12 cellular contexts compared by ENCODE assay signal in genomic region chr11:36818410-36818809, GRCh38.
DNase-seq lines count a peak whose midpoint lies in the region; ATAC-seq, FAIRE-seq and TF ChIP-seq lines count a peak whose summit lies in the region.
"Had no signal": no experiment of that assay in that cellular context is flagged by ENCODE, and none has a peak within 500 bp of the region (broad histone marks: within the 10 kb centered on the region; RNA-seq: fewer than 3 reads in every experiment).

No MANE protein-coding gene starts in this region.

- CTCF ChIA-PET in SK-N-SH (lab: Yijun Ruan, JAX), result interaction anchor here (0.9 to 1.4 kb wide), 2 partner anchors 38 to 115 kb away, joined by 3 to 4 read pairs; no protein-coding TSS in a partner anchor

- H3K4me2 ChIP-seq in DND-41 (ENCODE audit: insufficient read depth, low read length) (no peak overlapping the region), SK-N-SH (no peak overlapping the region)

- H3K4me3 ChIP-seq in DND-41 (ENCODE audit: low read depth in 1 of 2, low read length in 2 of 2) (no peak overlapping the region), SK-N-SH (ENCODE audit: low read depth in 2 of 2, low read length in 1 of 2) (no peak overlapping the region; a peak in 1 of 4 replicates), kidney epithelial cell (ENCODE audit: low read depth, low read length) (no peak overlapping the region), gastroesophageal sphincter (no peak overlapping the region)
- H3K4me3 ChIP-seq: vagina had no signal

- FAIRE-seq in H54 (lab: Jason Lieb, UNC), result peak; percentile 89

- POLR2A ChIA-PET in SK-N-SH (lab: Yijun Ruan, JAX), result no interaction called here

- no peak; the same call in 2 of the 3 replicates for ATAC-seq in DND-41 (ENCODE audit: insufficient read depth, low read depth)
- ATAC-seq in GM18858 (IDR thresholded peaks at IDR 0.05; ENCODE audit: unreplicated experiment), result no peak
- ATAC-seq in GM19455 (IDR thresholded peaks at IDR 0.05; ENCODE audit: unreplicated experiment), result no peak
- no peak for ATAC-seq in gastroesophageal sphincter

- H3K27me3 ChIP-seq in DND-41 (ENCODE audit: insufficient read depth, low read length, poor library complexity) (peaks cover 3% of the 10 kb centered on the region), SK-N-SH (ENCODE audit: insufficient read depth) (no peaks in the 10 kb centered on the region), kidney epithelial cell (ENCODE audit: control insufficient read depth, insufficient read depth, low read length) (no peaks in the 10 kb centered on the region), gastroesophageal sphincter (no peaks in the 10 kb centered on the region)
- H3K27me3 ChIP-seq: vagina had no signal

- no peaks in the 10 kb centered on the region for H3K4me1 ChIP-seq in DND-41 (ENCODE audit: insufficient read depth, low read length)
- no peaks in the 10 kb centered on the region for H3K4me1 ChIP-seq in SK-N-SH (ENCODE audit: control insufficient read depth in 1 of 2, insufficient read depth in 2 of 2, low read depth in 1 of 2, low read length in 1 of 2)
- H3K4me1 ChIP-seq in gastroesophageal sphincter, result no peaks in the 10 kb centered on the region
- H3K4me1 ChIP-seq: vagina had no signal

- TF ChIP-seq EP300 in SK-N-SH (IDR thresholded peaks at IDR 0.05; ENCODE audit: borderline replicate concordance in 1 of 2, low read depth in 1 of 2, low read length in 1 of 2) (no peak), gastroesophageal sphincter (IDR thresholded peaks at IDR 0.05) (no peak)

- TF ChIP-seq POLR2A in H54 (IDR thresholded peaks at IDR 0.05; ENCODE audit: low read depth, low read length) (no peak), gastroesophageal sphincter (IDR thresholded peaks at IDR 0.05) (no peak)

- DNase-seq in DND-41, result peak; percentile 9
- peak; percentile 28 for DNase-seq in H54 (ENCODE audit: insufficient read length, low spot score)
- peak; percentile 19 for DNase-seq in SK-N-SH
- DNase-seq in kidney epithelial cell (ENCODE audit: low read depth), result no peak
- DNase-seq in NCI-H1092 treated with DMSO at 0.1 percent for 48 hours (lab: John Stamatoyannopoulos, UW), result no peak
- DNase-seq: activated B cell treated with CpG ODN at 0.5 μM for 24 hours, naive B cell, NCI-H146 had no signal

- H3K36me3 ChIP-seq in DND-41 (ENCODE audit: insufficient read depth, low read length), result no peaks in the 10 kb centered on the region
- H3K36me3 ChIP-seq in SK-N-SH (replicated peaks in 1 of 2; ENCODE audit: control insufficient read depth in 1 of 2, insufficient read depth in 2 of 2, low read length in 1 of 2), result no peaks in the 10 kb centered on the region
- no peaks in the 10 kb centered on the region for H3K36me3 ChIP-seq in kidney epithelial cell (ENCODE audit: control insufficient read depth, insufficient read depth, low read length)
- no peaks in the 10 kb centered on the region for H3K36me3 ChIP-seq in gastroesophageal sphincter
- H3K36me3 ChIP-seq: vagina had no signal

- no peak overlapping the region for H3K9ac ChIP-seq in DND-41 (ENCODE audit: low read depth, low read length)
- no peak overlapping the region for H3K9ac ChIP-seq in SK-N-SH

- no peaks in the 10 kb centered on the region for H3K79me2 ChIP-seq in DND-41 (ENCODE audit: insufficient read depth, low read length)
- no peaks in the 10 kb centered on the region for H3K79me2 ChIP-seq in SK-N-SH (ENCODE audit: insufficient read depth)

- H3K9me2 ChIP-seq in SK-N-SH, result no peaks in the 10 kb centered on the region

- TF ChIP-seq RAD21 in SK-N-SH (IDR thresholded peaks at IDR 0.05; ENCODE audit: low read length), result no peak; the same call in 1 of the 2 replicates

- peak; percentile 58 for TF ChIP-seq CTCF in DND-41 (IDR thresholded peaks at IDR 0.05; ENCODE audit: borderline replicate concordance, extremely low read depth, low read length, poor library complexity, severe bottlenecking)
- peak; percentile 62 for TF ChIP-seq CTCF in SK-N-SH (IDR thresholded peaks at IDR 0.05)
- TF ChIP-seq CTCF in kidney epithelial cell (IDR thresholded peaks at IDR 0.05; ENCODE audit: insufficient read depth, low read length, poor library complexity, severe bottlenecking), result peak; percentile 24
- peak in 1 of 4 experiments; percentile 24 for TF ChIP-seq CTCF in gastroesophageal sphincter (IDR thresholded peaks at IDR 0.05)

- H3K9me3 ChIP-seq in DND-41 (ENCODE audit: insufficient read depth, low read length, severe bottlenecking) (no peaks in the 10 kb centered on the region), SK-N-SH (no peaks in the 10 kb centered on the region), gastroesophageal sphincter (no peaks in the 10 kb centered on the region)
- H3K9me3 ChIP-seq: vagina had no signal

- H2AFZ ChIP-seq in DND-41 (ENCODE audit: low read depth, low read length), result no peak overlapping the region
- H2AFZ ChIP-seq in SK-N-SH (ENCODE audit: low read depth), result no peak overlapping the region; the same call in 1 of the 2 replicates

- H4K20me1 ChIP-seq in DND-41 (ENCODE audit: insufficient read depth, low read length), result no peaks in the 10 kb centered on the region
- no peaks in the 10 kb centered on the region for H4K20me1 ChIP-seq in SK-N-SH (ENCODE audit: insufficient read depth)

- WGBS in SK-N-SH (ENCODE audit: low lambda C conversion rate), result 64% methylated on average over 2 of the region's 2 CpGs
- WGBS in gastroesophageal sphincter (ENCODE audit: low coverage in 1 of 2), 2 donors, result 57 to 69% methylated on average over 1 to 2 of the region's 2 CpGs

- no peaks in the 10 kb centered on the region for H3F3A ChIP-seq in SK-N-SH (replicated peaks; ENCODE audit: insufficient read depth)

- H3K27ac ChIP-seq in DND-41 (ENCODE audit: low read length) (no peak overlapping the region), SK-N-SH (ENCODE audit: low read depth in 2 of 2, low read length in 1 of 2) (no peak overlapping the region), gastroesophageal sphincter (no peak overlapping the region)
- H3K27ac ChIP-seq: vagina had no signal

TF ChIP-seq in SK-N-SH, 30 proteins besides CTCF, POLR2A, EP300 and RAD21:
- TF ChIP-seq, protein P1, sequence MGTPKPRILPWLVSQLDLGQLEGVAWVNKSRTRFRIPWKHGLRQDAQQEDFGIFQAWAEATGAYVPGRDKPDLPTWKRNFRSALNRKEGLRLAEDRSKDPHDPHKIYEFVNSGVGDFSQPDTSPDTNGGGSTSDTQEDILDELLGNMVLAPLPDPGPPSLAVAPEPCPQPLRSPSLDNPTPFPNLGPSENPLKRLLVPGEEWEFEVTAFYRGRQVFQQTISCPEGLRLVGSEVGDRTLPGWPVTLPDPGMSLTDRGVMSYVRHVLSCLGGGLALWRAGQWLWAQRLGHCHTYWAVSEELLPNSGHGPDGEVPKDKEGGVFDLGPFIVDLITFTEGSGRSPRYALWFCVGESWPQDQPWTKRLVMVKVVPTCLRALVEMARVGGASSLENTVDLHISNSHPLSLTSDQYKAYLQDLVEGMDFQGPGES (IDR thresholded peaks at IDR 0.05; ENCODE audit: low read depth, low read length), result no peak
- TF ChIP-seq ELF1 (IDR thresholded peaks at IDR 0.05) (no peak), MEF2A (IDR thresholded peaks at IDR 0.05; ENCODE audit: borderline replicate concordance, low read depth) (no peak), SMC3 (IDR thresholded peaks at IDR 0.05; ENCODE audit: low read depth, low read length) (0 out of 2 replicates have a peak, but pooled peaks have one; percentile 9), GATA2 (CRISPR knock-in tag; IDR thresholded peaks at IDR 0.05) (no peak)

Comparison
In these comparisons a context has a peak if more than half of its experiments do, and no peak if none do; other contexts are left out.
1. DNase-seq: peak in DND-41 (single experiment), H54 (single experiment) and SK-N-SH (single experiment); none in kidney epithelial cell (single experiment) and NCI-H1092 treated with DMSO at 0.1 percent for 48 hours (single experiment).